Comparison of ENCODE assay signal across 15 cellular contexts in genomic region chr20:33559994-33560393, GRCh38.
"Had no signal": no experiment of that assay in that cellular context is flagged by ENCODE, and none has a peak within 500 bp of the region (broad histone marks: within the 10 kb centered on the region; RNA-seq: fewer than 3 reads in every experiment).

No MANE protein-coding gene starts in this region.

- DNase-seq: activated CD4-positive, alpha-beta T cell treated with anti-CD3 and anti-CD28 coated beads, Interleukin-2, amount 50 U/mL, for 1 hour; amniotic stem cell; body of pancreas; effector memory CD8-positive, alpha-beta T cell; glutamatergic neuron; left cardiac atrium; mucosa of descending colon; natural killer cell; occipital lobe; stimulated activated CD4-positive, alpha-beta T cell treated with anti-CD3 and anti-CD28 coated beads, Interleukin-2, amount 100 ng/mL, for 48 hours; stimulated activated naive CD8-positive, alpha-beta T cell treated with anti-CD3 and anti-CD28 coated beads, Interleukin-15, Interleukin-2, amounts not matched to agents 100 U/mL and 50 U/mL, for 24 hours; upper lobe of right lung had no signal

- H3K4me3 ChIP-seq: body of pancreas, lung, mucosa of descending colon, prostate gland, upper lobe of right lung had no signal

- H3K27ac Mint-ChIP-seq: activated naive CD4-positive, alpha-beta T cell treated with anti-CD3 and anti-CD28 coated beads, Interleukin-2, amount 50 U/mL, for 72 hours; natural killer cell had no signal

- H3K9me3 Mint-ChIP-seq: activated naive CD4-positive, alpha-beta T cell treated with anti-CD3 and anti-CD28 coated beads, Interleukin-2, amount 50 U/mL, for 72 hours; effector memory CD8-positive, alpha-beta T cell; natural killer cell had no signal

- H3K9me3 ChIP-seq: body of pancreas, mucosa of descending colon, prostate gland, upper lobe of right lung had no signal

- H3K27me3 ChIP-seq: body of pancreas, upper lobe of right lung had no signal

- H3K4me1 ChIP-seq: prostate gland had no signal

- H3K36me3 ChIP-seq: prostate gland, upper lobe of right lung had no signal

- H3K27me3 Mint-ChIP-seq: effector memory CD8-positive, alpha-beta T cell had no signal

- H3K4me3 Mint-ChIP-seq: effector memory CD8-positive, alpha-beta T cell; natural killer cell had no signal

- ATAC-seq: activated naive CD4-positive, alpha-beta T cell treated with anti-CD3 and anti-CD28 coated beads, Interleukin-2, amount 50 U/mL, for 72 hours; body of pancreas; effector memory CD8-positive, alpha-beta T cell; left cardiac atrium; natural killer cell; stimulated activated naive CD8-positive, alpha-beta T cell treated with anti-CD3 and anti-CD28 coated beads, Interleukin-15, Interleukin-2, amounts not matched to agents 100 U/mL and 50 U/mL, for 24 hours; upper lobe of right lung had no signal

- H3K27ac ChIP-seq: body of pancreas, upper lobe of right lung had no signal
